1 cellular context compared by ENCODE assay signal in genomic region chr21:31342328-31342727, GRCh38.
TF ChIP-seq lines count a peak whose summit lies in the region.

No MANE protein-coding gene starts in this region.

TF ChIP-seq in GM12878, 131 proteins besides CTCF, POLR2A, EP300 and RAD21:
- TF ChIP-seq IKZF2 (IDR thresholded peaks at IDR 0.05): peak; percentile 45 to 47; a peak in 2 of 4 replicates
- peak in 1 of 2 experiments; percentile 11; a peak in 1 of 4 replicates for TF ChIP-seq BHLHE40 (IDR thresholded peaks at IDR 0.05; ENCODE audit: borderline replicate concordance in 1 of 2, low read depth in 2 of 2, low read length in 1 of 2)
- no peak for TF ChIP-seq HDGF (IDR thresholded peaks at IDR 0.05)
- no peak for TF ChIP-seq DPF2 (IDR thresholded peaks at IDR 0.05)
- TF ChIP-seq HDAC6 (IDR thresholded peaks at IDR 0.05; ENCODE audit: unreplicated experiment): no peak
- peak; percentile 36; the same call in 1 of the 2 replicates for TF ChIP-seq ZNF687 (IDR thresholded peaks at IDR 0.05)
- TF ChIP-seq ZBTB4 (CRISPR knock-in tag; IDR thresholded peaks at IDR 0.05): no peak
- peak; percentile 74 for TF ChIP-seq ATF7 (IDR thresholded peaks at IDR 0.05; ENCODE audit: low read depth)
- peak; percentile 84 for TF ChIP-seq SPI1 (IDR thresholded peaks at IDR 0.05; ENCODE audit: borderline replicate concordance, insufficient read depth, low read depth, low read length)
- no peak for TF ChIP-seq HCFC1 (IDR thresholded peaks at IDR 0.05; ENCODE audit: low read length)
- peak; percentile 73; the same call in 1 of the 2 replicates for TF ChIP-seq FOXK2 (IDR thresholded peaks at IDR 0.05)
- TF ChIP-seq RAD51 (IDR thresholded peaks at IDR 0.05): peak; percentile 71; the same call in 1 of the 2 replicates
